ENCODE assay signal across 28 cellular contexts in the genomic region with DNA sequence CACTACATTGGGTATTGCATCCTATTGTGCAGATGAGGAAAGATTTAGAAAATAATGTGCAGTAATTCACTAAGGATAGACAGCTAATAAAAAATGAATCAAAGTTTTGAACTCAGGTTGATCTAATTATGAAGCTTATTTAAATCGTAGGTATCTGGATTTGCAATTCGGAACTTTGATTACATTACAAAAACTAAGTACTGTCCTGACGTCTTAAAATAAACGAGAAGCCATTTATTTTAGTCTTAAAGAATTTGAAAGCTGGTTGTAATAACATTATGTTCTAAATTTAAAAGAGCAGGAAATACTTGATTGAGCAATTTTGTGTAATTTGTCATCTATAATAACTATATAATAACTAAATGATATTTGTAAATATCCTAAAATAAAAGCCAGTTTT.
"Had no signal": no experiment of that assay in that cellular context is flagged by ENCODE, and none has a peak within 500 bp of the region (broad histone marks: within the 10 kb centered on the region; RNA-seq: fewer than 3 reads in every experiment).

No MANE protein-coding gene starts in this region.

- ATAC-seq: left colon; pancreas; stimulated activated naive B cell treated with anti-CD40 and anti-IgM and Interleukin-4, amounts not matched to agents 10 μg/mL and 1 μg/mL and 100 μg/mL, for 72 hours; T-helper 17 cell had no signal

- H3K4me1 ChIP-seq: pancreas, prostate gland, suprapubic skin had no signal

- H3K36me3 ChIP-seq: neutrophil, pancreas, prostate gland, suprapubic skin, tibial nerve had no signal

- H3K4me3 ChIP-seq: hepatocyte, pancreas, prostate gland, skin epidermis, suprapubic skin, tibial nerve had no signal

- H3K9me3 ChIP-seq: neutrophil, pancreas, prostate gland, suprapubic skin, tibial nerve had no signal

- FAIRE-seq: endothelial cell of umbilical vein, frontal cortex, keratinocyte, pancreas had no signal

- DNase-seq: activated CD4-positive, alpha-beta memory T cell treated with anti-CD3 and anti-CD28 coated beads for 36 hours; activated CD4-positive, alpha-beta T cell treated with anti-CD3 and anti-CD28 coated beads, Interleukin-2, amount 10 ng/mL, durations not matched to agents 24 days and 14 days; activated CD4-positive, CD25-positive, alpha-beta regulatory T cell treated with anti-CD3 and anti-CD28 coated beads, Interleukin-2, amount 50 U/mL, for 72 hours; activated CD8-positive, alpha-beta memory T cell treated with anti-CD3 and anti-CD28 coated beads, Interleukin-2, amount 50 U/mL, for 4 hours; activated effector memory CD4-positive, alpha-beta T cell treated with anti-CD3 and anti-CD28 coated beads, Interleukin-2, amount 50 U/mL, for 16 hours; activated naive CD4-positive, alpha-beta T cell treated with anti-CD3 and anti-CD28 coated beads for 36 hours; activated naive CD8-positive, alpha-beta T cell treated with anti-CD3 and anti-CD28 coated beads for 36 hours; activated T-cell treated with anti-CD3 and anti-CD28 coated beads, Interleukin-2, amount 50 U/mL, for 1 hour; caudate nucleus; glutamatergic neuron; left colon; naive B cell; nephron progenitor cell; pancreas; retina; stimulated activated CD4-positive, alpha-beta T cell treated with anti-CD3 and anti-CD28 coated beads, Interleukin-4, amount 100 ng/mL, for 4 hours; stimulated activated naive B cell treated with anti-CD40 and anti-IgM and Interleukin-4, amounts not matched to agents 10 μg/mL and 1 μg/mL and 100 μg/mL, for 72 hours; T-helper 17 cell; T1000 had no signal

- H3K27ac ChIP-seq: hepatocyte, neutrophil, pancreas, prostate gland, suprapubic skin, tibial nerve had no signal

- H3K27me3 ChIP-seq: hepatocyte, neutrophil, pancreas, suprapubic skin, tibial nerve had no signal
